ENCODE assay signal across 27 cellular contexts in the genomic region with DNA sequence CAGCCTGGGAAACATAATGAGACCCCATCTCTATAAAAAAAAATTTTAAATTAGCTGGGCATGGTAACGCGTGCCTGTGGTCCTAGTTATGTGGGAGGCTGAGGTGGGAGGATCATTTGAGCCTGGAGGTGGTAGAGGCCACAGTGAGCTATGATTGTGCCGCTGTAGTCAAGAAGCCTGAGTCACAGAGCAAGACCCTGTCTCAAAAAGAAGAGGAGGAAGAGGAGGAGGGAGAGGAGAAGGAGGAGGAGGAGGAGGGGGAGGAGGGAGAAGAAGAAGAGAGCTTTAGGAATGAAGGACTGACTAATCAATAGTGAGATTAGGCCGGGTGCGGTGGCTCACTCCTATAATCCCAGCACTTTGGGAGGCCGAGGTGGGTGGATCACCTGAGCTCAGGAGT.
"Had no signal": no experiment of that assay in that cellular context is flagged by ENCODE, and none has a peak within 500 bp of the region (broad histone marks: within the 10 kb centered on the region; RNA-seq: fewer than 3 reads in every experiment).

No MANE protein-coding gene starts in this region.

- H3K9ac ChIP-seq: neural progenitor cell, parathyroid adenoma had no signal

- H3K27me3 Mint-ChIP-seq: stimulated activated memory B cell treated with anti-CD40 and anti-IgM and Interleukin-4, amounts not matched to agents 10 μg/mL and 1 μg/mL and 100 μg/mL, for 72 hours; stimulated activated naive CD8-positive, alpha-beta T cell treated with anti-CD3 and anti-CD28 coated beads, Interleukin-15, amount 100 ng/mL, for 72 hours had no signal

- H3K9me3 ChIP-seq: left ventricle myocardium inferior, neutrophil, right atrium auricular region, right lobe of liver, thoracic aorta, tibial artery, uterus had no signal

- H3K27me3 ChIP-seq: hepatocyte, right atrium auricular region, right lobe of liver, tibial artery, uterus had no signal

- H3K36me3 Mint-ChIP-seq: mesothelial cell of epicardium; natural killer cell; stimulated activated memory B cell treated with anti-CD40 and anti-IgM and Interleukin-4, amounts not matched to agents 10 μg/mL and 1 μg/mL and 100 μg/mL, for 72 hours; type B pancreatic cell had no signal

- H3K4me3 Mint-ChIP-seq: mesothelial cell of epicardium; naive B cell; natural killer cell; nephron progenitor cell; neural progenitor cell; stimulated activated memory B cell treated with anti-CD40 and anti-IgM and Interleukin-4, amounts not matched to agents 10 μg/mL and 1 μg/mL and 100 μg/mL, for 72 hours; stimulated activated naive CD8-positive, alpha-beta T cell treated with anti-CD3 and anti-CD28 coated beads, Interleukin-15, amount 100 ng/mL, for 72 hours; type B pancreatic cell had no signal

- H3K9me3 Mint-ChIP-seq: mesothelial cell of epicardium; naive B cell; natural killer cell; nephron progenitor cell; stimulated activated memory B cell treated with anti-CD40 and anti-IgM and Interleukin-4, amounts not matched to agents 10 μg/mL and 1 μg/mL and 100 μg/mL, for 72 hours; stimulated activated naive CD8-positive, alpha-beta T cell treated with anti-CD3 and anti-CD28 coated beads, Interleukin-15, amount 100 ng/mL, for 72 hours; type B pancreatic cell had no signal

- H3K4me1 ChIP-seq: left ventricle myocardium inferior, parathyroid adenoma, right atrium auricular region, right lobe of liver, tibial artery, uterus had no signal

- DNase-seq: islet precursor cell; left ventricle myocardium inferior; mesendoderm; naive B cell; natural killer cell; nephron progenitor cell; occipital lobe; right lobe of liver; stimulated activated CD4-positive, alpha-beta T cell treated with anti-CD3 and anti-CD28 coated beads, Interleukin-1b, Interleukin-23, amount 100 ng/mL, for 48 hours; stimulated activated CD4-positive, alpha-beta T cell treated with anti-CD3 and anti-CD28 coated beads, Interleukin-2, amount 100 ng/mL, for 48 hours; stimulated activated CD4-positive, alpha-beta T cell treated with anti-CD3 and anti-CD28 coated beads, Interleukin-4, amount 100 ng/mL, for 4 hours; stimulated activated CD8-positive, alpha-beta memory T cell treated with anti-CD3 and anti-CD28 coated beads, Interleukin-4, amount 100 ng/mL, for 48 hours; stimulated activated naive CD4-positive, alpha-beta T cell treated with Interleukin-2 at 50 U/mL for 16 hours; stimulated activated naive CD8-positive, alpha-beta T cell treated with anti-CD3 and anti-CD28 coated beads, Interleukin-15, amount 100 ng/mL, for 72 hours; tibial artery; uterus had no signal

- H3K4me3 ChIP-seq: hepatocyte, left ventricle myocardium inferior, lung, neural progenitor cell, right atrium auricular region, right lobe of liver, smooth muscle cell, thoracic aorta, tibial artery, uterus had no signal

- H3K27ac Mint-ChIP-seq: mesothelial cell of epicardium; natural killer cell; neural progenitor cell; stimulated activated memory B cell treated with anti-CD40 and anti-IgM and Interleukin-4, amounts not matched to agents 10 μg/mL and 1 μg/mL and 100 μg/mL, for 72 hours; stimulated activated naive CD8-positive, alpha-beta T cell treated with anti-CD3 and anti-CD28 coated beads, Interleukin-15, amount 100 ng/mL, for 72 hours; type B pancreatic cell had no signal

- ATAC-seq: natural killer cell; right lobe of liver; stimulated activated memory B cell treated with anti-CD40 and anti-IgM and Interleukin-4, amounts not matched to agents 10 μg/mL and 1 μg/mL and 100 μg/mL, for 72 hours; stimulated activated naive CD8-positive, alpha-beta T cell treated with anti-CD3 and anti-CD28 coated beads, Interleukin-15, amount 100 ng/mL, for 72 hours had no signal

- H3K79me2 ChIP-seq: hepatocyte, parathyroid adenoma had no signal

- H3K36me3 ChIP-seq: left ventricle myocardium inferior, neural progenitor cell, neutrophil, right atrium auricular region, right lobe of liver, thoracic aorta, tibial artery, uterus had no signal

- H2AFZ ChIP-seq: hepatocyte, neural progenitor cell, parathyroid adenoma had no signal

- H3K27ac ChIP-seq: hepatocyte, left ventricle myocardium inferior, neural progenitor cell, neutrophil, parathyroid adenoma, right atrium auricular region, right lobe of liver, thoracic aorta, tibial artery, uterus had no signal

- H3K4me2 ChIP-seq: hepatocyte, neural progenitor cell, smooth muscle cell had no signal
